Comparison of ENCODE assay signal across 14 cellular contexts in the genomic region with DNA sequence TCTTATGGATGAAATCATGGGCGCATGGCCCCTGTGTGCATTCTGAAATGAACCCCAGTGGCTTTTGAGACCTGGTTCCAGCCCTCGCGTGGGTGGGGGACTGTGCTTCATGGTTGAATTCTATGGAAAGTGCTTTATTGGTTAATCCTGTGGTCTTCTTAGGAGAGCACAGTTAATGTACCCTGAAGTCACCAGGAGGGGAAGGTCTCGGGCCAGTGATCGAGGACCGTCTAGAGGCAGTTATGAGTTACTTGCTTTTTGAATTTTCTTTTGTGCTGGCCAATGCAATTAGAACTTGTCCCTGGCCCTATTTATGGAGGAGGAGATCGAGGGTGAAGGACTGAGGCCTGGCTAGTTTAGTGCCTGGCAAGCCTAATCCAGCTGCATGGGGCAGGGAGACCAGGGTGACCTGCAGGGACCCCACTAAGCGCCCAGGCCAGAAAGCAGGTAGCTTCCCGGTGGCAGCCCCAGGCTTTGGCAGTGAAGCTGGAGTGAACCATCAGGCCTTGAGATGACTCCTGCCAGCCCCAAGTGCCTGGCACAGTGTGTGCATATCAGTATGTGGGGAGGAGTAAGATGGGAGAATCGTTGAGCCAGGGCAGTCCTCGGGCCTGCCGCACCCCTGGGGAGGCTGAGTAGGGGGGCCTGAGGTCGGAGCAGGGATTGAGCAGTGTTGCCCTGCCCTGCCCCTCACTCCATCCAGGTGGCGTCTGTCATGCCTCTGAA. TPM values are rescaled to one million over a fixed set of nuclear protein-coding genes. Genes with fewer than 3 reads are reported as not detected.
DNase-seq lines count a peak whose midpoint lies in the region; ATAC-seq and TF ChIP-seq lines count a peak whose summit lies in the region.
"Had no signal": no experiment of that assay in that cellular context is flagged by ENCODE, and none has a peak within 500 bp of the region (broad histone marks: within the 10 kb centered on the region; RNA-seq: fewer than 3 reads in every experiment).

No MANE protein-coding gene starts in this region.

- no peaks in the 10 kb centered on the region for H3K27me3 Mint-ChIP-seq in neural crest cell (ENCODE audit: low read depth)

- no peak overlapping the region for H3K4me2 ChIP-seq in MM.1S (ENCODE audit: low read depth, low read length)

- intact Hi-C loops in ascending aorta (cut with DNase I), result no loop called here

- in situ Hi-C loops in ACHN (cut with HindIII; ENCODE audit: low pct_ligation_motif_present, low pct_unique_long_range_greater_than_20kb, low sequenced_read_pairs), result no loop called here

- ATAC-seq in HG03342 (IDR thresholded peaks at IDR 0.05; ENCODE audit: unreplicated experiment), result no peak
- ATAC-seq in GM18868 (IDR thresholded peaks at IDR 0.05; ENCODE audit: unreplicated experiment), result no peak
- ATAC-seq: SK-N-SH treated with all-trans-retinoic acid at 6 μM for 48 hours had no signal

- H3K4me3 Mint-ChIP-seq in neural crest cell, result peak overlapping the region; percentile 72

- H3K36me3 ChIP-seq in MM.1S (replicated peaks; ENCODE audit: insufficient read depth, low read length), result no peaks in the 10 kb centered on the region
- no peaks in the 10 kb centered on the region for H3K36me3 ChIP-seq in ascending aorta
- H3K36me3 ChIP-seq: WERI-Rb-1 had no signal

- H3K9me3 Mint-ChIP-seq in neural crest cell, result no peaks in the 10 kb centered on the region
- H3K9me3 Mint-ChIP-seq: naive thymus-derived CD4-positive, alpha-beta T cell had no signal

- H3K27me3 ChIP-seq in MM.1S (replicated peaks; ENCODE audit: insufficient read depth, low read length) (no peaks in the 10 kb centered on the region), ascending aorta (no peaks in the 10 kb centered on the region)

- H3K9me2 ChIP-seq in MM.1S (replicated peaks; ENCODE audit: insufficient read depth, low read length), result no peaks in the 10 kb centered on the region

- no peak overlapping the region for H3K9ac ChIP-seq in MM.1S (ENCODE audit: low read length)

- peaks cover 55% of the 10 kb centered on the region for H3K4me1 Mint-ChIP-seq in neural crest cell

- no peaks in the 10 kb centered on the region for H3K79me2 ChIP-seq in MM.1S (ENCODE audit: low read length)

- no peak overlapping the region for H2AFZ ChIP-seq in MM.1S (ENCODE audit: low read length)

- DNase-seq in ACHN, result peak; percentile 56
- DNase-seq in MM.1S, result no peak
- DNase-seq in caudate nucleus (lab: John Stamatoyannopoulos, UW), result no peak
- no peak for DNase-seq in neural crest cell (ENCODE audit: low read depth, low spot score)
- no peak for DNase-seq in NCI-H345 treated with DMSO at 0.1 percent for 48 hours (lab: John Stamatoyannopoulos, UW; ENCODE audit: unreplicated experiment)
- DNase-seq in ascending aorta (ENCODE audit: low spot score in 2 of 2), result no peak
- DNase-seq: activated CD8-positive, alpha-beta memory T cell treated with anti-CD3 and anti-CD28 coated beads, Interleukin-2, amount 50 U/mL, for 4 hours; DMS153; NCI-H1105 treated with DMSO at 0.1 percent for 48 hours; WERI-Rb-1 had no signal

- peaks cover 29% of the 10 kb centered on the region for H3K4me1 ChIP-seq in MM.1S (ENCODE audit: low read length)
- no peaks in the 10 kb centered on the region for H3K4me1 ChIP-seq in ascending aorta

- TF ChIP-seq CTCF in MM.1S (IDR thresholded peaks at IDR 0.05; ENCODE audit: low read length) (no peak), neural crest cell (conservative IDR thresholded peaks at IDR 0.05) (no peak), ascending aorta (IDR thresholded peaks at IDR 0.05) (no peak)

- H3F3A ChIP-seq in MM.1S (ENCODE audit: insufficient read depth, low read length), result 0 out of 2 replicates have a peak, but pooled peaks cover 4% of the 10 kb centered on the region

- H3K27ac ChIP-seq in MM.1S (ENCODE audit: low read length) (peak overlapping the region; percentile 58; the same call in 1 of the 2 replicates), caudate nucleus (ENCODE audit: low read depth, low read length) (peak overlapping the region; percentile 95), ascending aorta (no peak overlapping the region)
- H3K27ac ChIP-seq: WERI-Rb-1 had no signal

- H3K27ac Mint-ChIP-seq in neural crest cell (ENCODE audit: unreplicated experiment), result peak overlapping the region; percentile 54

- H3K4me3 ChIP-seq in MM.1S (ENCODE audit: low read length) (no peak overlapping the region), ascending aorta (no peak overlapping the region)

- no peaks in the 10 kb centered on the region for H4K20me1 ChIP-seq in MM.1S (ENCODE audit: insufficient read depth, low read length)

- H3K9me3 ChIP-seq in MM.1S (replicated peaks; ENCODE audit: insufficient read depth, low read length) (no peaks in the 10 kb centered on the region), ascending aorta (no peaks in the 10 kb centered on the region)

- H3K36me3 Mint-ChIP-seq in neural crest cell (ENCODE audit: low read depth), result no peaks in the 10 kb centered on the region
- H3K36me3 Mint-ChIP-seq: naive thymus-derived CD4-positive, alpha-beta T cell had no signal

RNA-seq across cellular contexts. Expression of a gene that starts 11.3 kb away (rescaled TPM):
- total RNA-seq in neural crest cell (18.3 and 24.3 TPM in 2 replicates), ascending aorta (4.9 TPM)

Comparison
In these comparisons a context has a peak if more than half of its experiments do, and no peak if none do; other contexts are left out.
1. H3K27ac ChIP-seq: peak in MM.1S (single experiment) and caudate nucleus (single experiment); none in ascending aorta (0 of 2).